Comparison of ENCODE assay signal across 10 cellular contexts in genomic region chr2:217901826-217902225, GRCh38.
DNase-seq lines count a peak whose midpoint lies in the region; ATAC-seq and TF ChIP-seq lines count a peak whose summit lies in the region.
"Had no signal": no experiment of that assay in that cellular context is flagged by ENCODE, and none has a peak within 500 bp of the region (broad histone marks: within the 10 kb centered on the region; RNA-seq: fewer than 3 reads in every experiment).

No MANE protein-coding gene starts in this region.

- H3K27me3 ChIP-seq in ascending aorta (no peaks in the 10 kb centered on the region), heart right ventricle (no peaks in the 10 kb centered on the region)

- WGBS in heart right ventricle, 2 donors, result 37 to 51% methylated on average over 5 of the region's 5 CpGs

- TF ChIP-seq CTCF in ascending aorta (IDR thresholded peaks at IDR 0.05), result no peak
- no peak for TF ChIP-seq CTCF in heart right ventricle (IDR thresholded peaks at IDR 0.05)

- peak in 7 of 8 donors; percentile 0 to 16 (median 2) for ATAC-seq in heart right ventricle
- ATAC-seq in T-helper 17 cell, result no peak
- no peak for ATAC-seq in HG03342 (IDR thresholded peaks at IDR 0.05; ENCODE audit: unreplicated experiment)

- DNase-seq in Daoy (ENCODE audit: low read depth) (peak; percentile 41), ascending aorta (ENCODE audit: low spot score in 2 of 2) (peak in 1 of 2 donors; percentile 92), heart right ventricle (no peak), skeletal muscle cell (ENCODE audit: low read depth) (peak; percentile 52), NK-92 (lab: John Stamatoyannopoulos, UW; ENCODE audit: unreplicated experiment) (no peak), T-helper 17 cell (no peak), NCI-H1930 (lab: John Stamatoyannopoulos, UW) (no peak)
- DNase-seq: effector memory CD4-positive, alpha-beta T cell had no signal

- no peaks in the 10 kb centered on the region for H3K4me1 Mint-ChIP-seq in T-helper 17 cell

- H3K36me3 Mint-ChIP-seq in T-helper 17 cell (ENCODE audit: low read depth), result no peaks in the 10 kb centered on the region
- H3K36me3 Mint-ChIP-seq: natural killer cell treated with Interleukin-12 subunit alpha and Interleukin-12 subunit beta and Interleukin-15 and Interleukin-18, amount 100 ng/mL, for 72 hours had no signal

- peaks cover 44 to 67% of the 10 kb centered on the region in 2 donors for H3K36me3 ChIP-seq in ascending aorta
- peaks cover 0 to 74% (median 28%) of the 10 kb centered on the region in 9 donors for H3K36me3 ChIP-seq in heart right ventricle

- H3K9me3 ChIP-seq in ascending aorta, result no peaks in the 10 kb centered on the region
- no peaks in the 10 kb centered on the region for H3K9me3 ChIP-seq in heart right ventricle
- no peaks in the 10 kb centered on the region for H3K9me3 ChIP-seq in T-helper 17 cell (ENCODE audit: control insufficient read depth, low read length, poor library complexity, severe bottlenecking)

- intact Hi-C loops in ascending aorta (cut with DNase I), result loop anchor here (1.0 to 2.0 kb wide), 2 partner anchors 17 to 43 kb away; no protein-coding TSS in a partner anchor
- intact Hi-C loops in heart right ventricle (cut with DNase I), result loop anchor here in 8 of 10 donors (2.0 to 5.0 kb wide), 7 partner anchors 13 to 85 kb away; no protein-coding TSS in a partner anchor

- no peak overlapping the region for H3K4me3 Mint-ChIP-seq in T-helper 17 cell
- H3K4me3 Mint-ChIP-seq: natural killer cell treated with Interleukin-12 subunit alpha and Interleukin-12 subunit beta and Interleukin-15 and Interleukin-18, amount 100 ng/mL, for 72 hours had no signal

- no peak overlapping the region for H3K27ac Mint-ChIP-seq in T-helper 17 cell
- H3K27ac Mint-ChIP-seq: natural killer cell treated with Interleukin-12 subunit alpha and Interleukin-12 subunit beta and Interleukin-15 and Interleukin-18, amount 100 ng/mL, for 72 hours had no signal

- H3K27ac ChIP-seq in ascending aorta, result peak overlapping the region; percentile 98 to 100
- H3K27ac ChIP-seq in heart right ventricle, result peak overlapping the region; percentile 83 to 99 (median 95)

- H3K4me1 ChIP-seq in ascending aorta, result peaks cover 35 to 94% of the 10 kb centered on the region in 2 donors
- H3K4me1 ChIP-seq in heart right ventricle, result peaks cover 83 to 100% (median 98%) of the 10 kb centered on the region in 9 donors

- H3K4me3 ChIP-seq in ascending aorta (peak overlapping the region; percentile 44 to 57), heart right ventricle (peak overlapping the region in 5 of 10 donors; percentile 2 to 17 (median 12)), skeletal muscle cell (ENCODE audit: low read depth, low read length) (no peak overlapping the region)

- peaks cover 60% of the 10 kb centered on the region for H3K27me3 Mint-ChIP-seq in T-helper 17 cell

Comparison
In these comparisons a context has a peak if more than half of its experiments do, and no peak if none do; other contexts are left out.
1. DNase-seq: peak in Daoy (single experiment) and skeletal muscle cell (single experiment); none in heart right ventricle (0 of 2), NK-92 (single experiment), T-helper 17 cell (0 of 3) and NCI-H1930 (0 of 2).
2. ATAC-seq: peak in heart right ventricle (7 of 8); none in T-helper 17 cell (single experiment) and HG03342 (single experiment).